In genomic region chr1:94069649-94070285, GRCh38 we compare ENCODE assay signal across 11 cellular contexts. TPM values are rescaled to one million over a fixed set of nuclear protein-coding genes. Genes with fewer than 3 reads are reported as not detected.
A peak's percentile ranks its signal among the peaks of the same experiment; 100 is the strongest.
DNase-seq lines count a peak whose midpoint lies in the region; ATAC-seq, FAIRE-seq and TF ChIP-seq lines count a peak whose summit lies in the region.
"Had no signal": no experiment of that assay in that cellular context is flagged by ENCODE, and none has a peak within 500 bp of the region (broad histone marks: within the 10 kb centered on the region; RNA-seq: fewer than 3 reads in every experiment).

No MANE protein-coding gene starts in this region.

- H3K27me3 ChIP-seq in adipocyte (replicated peaks; ENCODE audit: control insufficient read depth, insufficient read depth, low read length) (no peaks in the 10 kb centered on the region), HepG2 (ENCODE audit: control insufficient read depth in 1 of 2, insufficient read depth in 2 of 2, low read length in 2 of 2) (no peaks in the 10 kb centered on the region), transverse colon (no peaks in the 10 kb centered on the region)

- H3K79me2 ChIP-seq in HepG2 (ENCODE audit: insufficient read depth, low read length), result no peaks in the 10 kb centered on the region

- no peak for TF ChIP-seq CTCF in HepG2 (CRISPR knock-in tag; IDR thresholded peaks at IDR 0.05)
- no peak for TF ChIP-seq CTCF in transverse colon (IDR thresholded peaks at IDR 0.05)

- CTCF ChIA-PET in HepG2 (lab: Yijun Ruan, JAX; ENCODE audit: low intra/inter-chr PET ratio, low total read pairs), result no interaction called here

- no peak for TF ChIP-seq POLR2A in HepG2 (IDR thresholded peaks at IDR 0.05; ENCODE audit: insufficient read depth in 1 of 2, low read depth in 2 of 2, low read length in 2 of 2)
- TF ChIP-seq POLR2A in transverse colon (IDR thresholded peaks at IDR 0.05), result no peak

- TF ChIP-seq RAD21 in HepG2 (CRISPR knock-in tag; IDR thresholded peaks at IDR 0.05), result no peak

- 64% methylated on average over 7 of the region's 7 CpGs for WGBS in HepG2 (ENCODE audit: low lambda C conversion rate)
- 21 to 27% methylated on average over 5 to 7 of the region's 7 CpGs for WGBS in transverse colon (ENCODE audit: low coverage in 1 of 2), 2 donors

- POLR2A ChIA-PET in HepG2 (lab: Yijun Ruan, JAX), result interaction anchor here (0.9 to 2.4 kb wide), 10 partner anchors 24 to 264 kb away, joined by 4 to 23 read pairs (median 6); partner anchors contain the start of genes ABCA4 and ARHGAP29

- no peak for FAIRE-seq in HepG2 (lab: Jason Lieb, UNC)

- no peak for TF ChIP-seq EP300 in HepG2 (IDR thresholded peaks at IDR 0.05; ENCODE audit: low read depth in 2 of 2, low read length in 2 of 2)
- TF ChIP-seq EP300 in HepG2 (CRISPR knock-in tag; IDR thresholded peaks at IDR 0.05; ENCODE audit: borderline replicate concordance), result no peak
- no peak for TF ChIP-seq EP300 in transverse colon (IDR thresholded peaks at IDR 0.05; ENCODE audit: low read depth)

- no peaks in the 10 kb centered on the region for H3K9me3 ChIP-seq in adipocyte (ENCODE audit: control insufficient read depth, low read length)
- H3K9me3 ChIP-seq in HepG2 (ENCODE audit: low read length), result no peaks in the 10 kb centered on the region
- no peaks in the 10 kb centered on the region for H3K9me3 ChIP-seq in transverse colon

- DNase-seq in NCI-H345 (lab: John Stamatoyannopoulos, UW) (peak; percentile 71), NCI-H345 treated with DMSO at 0.1 percent for 48 hours (lab: John Stamatoyannopoulos, UW; ENCODE audit: unreplicated experiment) (no peak), adipocyte (ENCODE audit: low read depth) (peak; percentile 22), HepG2 (ENCODE audit: low spot score) (no peak), transverse colon (no peak), CD1c-positive myeloid dendritic cell (ENCODE audit: extremely low spot score) (no peak), pons (ENCODE audit: low spot score) (no peak)
- DNase-seq: central memory CD4-positive, alpha-beta T cell; stimulated activated naive CD8-positive, alpha-beta T cell treated with anti-CD3 and anti-CD28 coated beads, Interleukin-15, amount 100 ng/mL, for 72 hours had no signal

- in situ Hi-C loops in HepG2 (cut with HindIII; ENCODE audit: extremely low pct_ligation_motif_present, low pct_unique_long_range_greater_than_20kb), result no loop called here
- in situ Hi-C loops in transverse colon (cut with MboI; ENCODE audit: low pct_ligation_motif_present in 1 of 4, low pct_unique_long_range_greater_than_20kb in 1 of 4, low sequenced_read_pairs in 3 of 4), result loop anchor here (10.0 to 25.0 kb wide), 6 partner anchors 168 to 743 kb away; partner anchors contain the start of genes SLC44A3 (in 2 of the 4) and ARHGAP29 (in 1 of the 4)

- H3K27ac ChIP-seq in HepG2 (ENCODE audit: extremely low read length, insufficient read depth, low read length) (peak overlapping the region; percentile 77), transverse colon (peak overlapping the region; percentile 65 to 79 (median 74))

- H3K9ac ChIP-seq in adipocyte (ENCODE audit: low read length) (no peak overlapping the region), HepG2 (ENCODE audit: insufficient read depth, low read depth, low read length) (no peak overlapping the region)

- H3K4me3 ChIP-seq in adipocyte (ENCODE audit: low read length) (no peak overlapping the region), HepG2 (replicated peaks in 1 of 3; ENCODE audit: insufficient read depth in 1 of 3, low read depth in 2 of 3, low read length in 3 of 3) (no peak overlapping the region), transverse colon (no peak overlapping the region)

- BruUV-seq in HepG2 (replicated peaks; lab: Mats Ljungman, UMichigan), result no TSS peak

- no peaks in the 10 kb centered on the region for H3K36me3 ChIP-seq in adipocyte (ENCODE audit: control insufficient read depth, insufficient read depth, low read length, severe bottlenecking)
- H3K36me3 ChIP-seq in HepG2 (replicated peaks in 1 of 2; ENCODE audit: control insufficient read depth in 1 of 2, insufficient read depth in 2 of 2, low read length in 2 of 2), result no peaks in the 10 kb centered on the region
- no peaks in the 10 kb centered on the region for H3K36me3 ChIP-seq in transverse colon

- H3K4me2 ChIP-seq in HepG2 (ENCODE audit: low read depth, low read length), result no peak overlapping the region

- no peak for ATAC-seq in HepG2
- ATAC-seq in HG02642 (IDR thresholded peaks at IDR 0.05; ENCODE audit: poor library complexity, unreplicated experiment), result no peak
- ATAC-seq: stimulated activated naive CD8-positive, alpha-beta T cell treated with anti-CD3 and anti-CD28 coated beads, Interleukin-15, amount 100 ng/mL, for 72 hours had no signal

- H3K4me1 ChIP-seq in adipocyte (ENCODE audit: control insufficient read depth, insufficient read depth, low read length) (peaks cover 10% of the 10 kb centered on the region), HepG2 (ENCODE audit: insufficient read depth, low read length) (peaks cover 33% of the 10 kb centered on the region), transverse colon (peaks cover 12 to 34% (median 25%) of the 10 kb centered on the region in 4 donors)

- no peak overlapping the region for H2AFZ ChIP-seq in HepG2 (ENCODE audit: low read length)

- H4K20me1 ChIP-seq in HepG2 (ENCODE audit: insufficient read depth, low read length), result no peaks in the 10 kb centered on the region

- intact Hi-C loops in HepG2 (cut with micrococcal nuclease; ENCODE audit: unreplicated experiment) (loop anchor here (2.0 kb wide), 1 partner anchor 57 kb away; no protein-coding TSS in a partner anchor), transverse colon (cut with DNase I; ENCODE audit: low total_unique reads) (loop anchor here (10.0 kb wide), 1 partner anchor 165 kb away; the partner anchor contains the start of gene ARHGAP29)

TF ChIP-seq in HepG2, 621 proteins besides CTCF, POLR2A, EP300 and RAD21:
- TF ChIP-seq TBX2 (CRISPR knock-in tag; IDR thresholded peaks at IDR 0.05; ENCODE audit: borderline replicate concordance) (no peak), NFYB (CRISPR knock-in tag; IDR thresholded peaks at IDR 0.05) (no peak)

RNA-seq across cellular contexts. Expression of gene ABCA4, which starts 51.2 kb away (rescaled TPM):
- total RNA-seq in HepG2 (2016; rRNA removed; fragmentation: Illumina TruSeq; extraction: Trizol) (0.13 and 0.24 TPM in 2 replicates), transverse colon (under 1 TPM in 2 of 4 donors, not detected in 2; 0.16 to 0.55 TPM)
- not detected in 2 replicates for total RNA-seq in HepG2 (2016; cell fraction: cytosol; rRNA removed; fragmentation: Illumina TruSeq; extraction: Trizol; ENCODE audit: low read depth)
- 0.28 and 0.37 TPM in 2 replicates for total RNA-seq in HepG2 (2016; cell fraction: insoluble cytoplasmic fraction; rRNA removed; fragmentation: Illumina TruSeq; extraction: Trizol)
- total RNA-seq in HepG2 (2016; cell fraction: membrane; rRNA removed; fragmentation: Illumina TruSeq; extraction: Trizol), result 0.03 TPM in 1 of 2 replicates, not detected in the other
- total RNA-seq in HepG2 (2016; cell fraction: nucleus; rRNA removed; fragmentation: Illumina TruSeq; extraction: Trizol), result 0.34 and 0.62 TPM in 2 replicates
- polyA plus RNA-seq in HepG2 (2011; rRNA removed), result 0.57 and 0.67 TPM in 2 replicates
- 0.24 and 0.28 TPM in 2 replicates for polyA plus RNA-seq in HepG2 (2011; cell fraction: cytosol; rRNA removed)
- 3.3 and 4.6 TPM in 2 replicates for polyA plus RNA-seq in HepG2 (2011; cell fraction: nucleus; rRNA removed)
- polyA plus RNA-seq in HepG2 (2012), result 0.71 and 0.97 TPM in 2 replicates
- polyA plus RNA-seq in HepG2 (2016; cell fraction: cytosol; fragmentation: Illumina TruSeq; extraction: Trizol; ENCODE audit: low read depth), result 0.10 TPM in 1 of 2 replicates, not detected in the other
- 0.05 and 0.14 TPM in 2 replicates for polyA plus RNA-seq in HepG2 (2016; cell fraction: insoluble cytoplasmic fraction; fragmentation: Illumina TruSeq; extraction: Trizol; ENCODE audit: low read depth)
- 0.07 TPM in 1 of 2 replicates, not detected in the other for polyA plus RNA-seq in HepG2 (2016; cell fraction: membrane; fragmentation: Illumina TruSeq; extraction: Trizol; ENCODE audit: low read depth)
- 0.79 and 1.1 TPM in 2 replicates for polyA plus RNA-seq in HepG2 (2016; cell fraction: nucleus; fragmentation: Illumina TruSeq; extraction: Trizol; ENCODE audit: insufficient read depth, low read depth)
- 0.92 and 11.5 TPM in 2 replicates for polyA minus RNA-seq in HepG2 (2011; rRNA and poly(A)+ RNA removed; ENCODE audit: low replicate concordance)
- polyA minus RNA-seq in HepG2 (2011; cell fraction: cytosol; rRNA and poly(A)+ RNA removed), result 0.20 and 0.70 TPM in 2 replicates
- 0.99 and 1.4 TPM in 2 replicates for polyA minus RNA-seq in HepG2 (2011; cell fraction: nucleus; rRNA and poly(A)+ RNA removed)
- total RNA-seq: activated CD8-positive, alpha-beta memory T cell treated with anti-CD3 and anti-CD28 coated beads for 36 hours had no signal

Comparison
In these comparisons a context has a peak if more than half of its experiments do, and no peak if none do; other contexts are left out.
1. DNase-seq: peak in NCI-H345 (single experiment) and adipocyte (single experiment); none in NCI-H345 treated with DMSO at 0.1 percent for 48 hours (single experiment), HepG2 (single experiment), transverse colon (single experiment), CD1c-positive myeloid dendritic cell (single experiment) and pons (single experiment).